ENCODE assay signal across 15 cellular contexts in genomic region chr14:39617537-39617936, GRCh38.
DNase-seq lines count a peak whose midpoint lies in the region; TF ChIP-seq lines count a peak whose summit lies in the region.
"Had no signal": no experiment of that assay in that cellular context is flagged by ENCODE, and none has a peak within 500 bp of the region (broad histone marks: within the 10 kb centered on the region; RNA-seq: fewer than 3 reads in every experiment).

No MANE protein-coding gene starts in this region.

- POLR2A ChIA-PET in OCI-LY7 (lab: Charles Lee): no interaction called here

- in situ Hi-C loops in astrocyte of the spinal cord (cut with HindIII; ENCODE audit: low sequenced_read_pairs): no loop called here

- no peak overlapping the region for H3K4me2 ChIP-seq in OCI-LY7 (ENCODE audit: low read length)
- H3K4me2 ChIP-seq: BLaER1 had no signal

- no peaks in the 10 kb centered on the region for H3K9me2 ChIP-seq in OCI-LY7 (ENCODE audit: insufficient read depth, low read length)

- H3K36me3 ChIP-seq in OCI-LY7 (ENCODE audit: insufficient read depth, low read length): no peaks in the 10 kb centered on the region
- H3K36me3 ChIP-seq: BLaER1 had no signal

- CTCF ChIA-PET in OCI-LY7 (lab: Charles Lee; ENCODE audit: unreplicated experiment): no interaction called here

- no peak overlapping the region for H3K4me3 ChIP-seq in astrocyte of the spinal cord (ENCODE audit: low read depth, low read length)
- H3K4me3 ChIP-seq in OCI-LY7 (ENCODE audit: low read depth, low read length, poor library complexity, severe bottlenecking): no peak overlapping the region
- H3K4me3 ChIP-seq: BLaER1 had no signal

- H4K20me1 ChIP-seq in OCI-LY7 (ENCODE audit: insufficient read depth, low read length): no peaks in the 10 kb centered on the region
- H4K20me1 ChIP-seq: BLaER1 had no signal

- H3K79me2 ChIP-seq in OCI-LY7 (ENCODE audit: insufficient read depth, low read depth, low read length): no peaks in the 10 kb centered on the region

- BruUV-seq in OCI-LY7 (replicated peaks; lab: Mats Ljungman, UMichigan): no TSS peak

- no peak overlapping the region for H2AFZ ChIP-seq in OCI-LY7 (ENCODE audit: low read length)

- no peaks in the 10 kb centered on the region for H3K9me3 ChIP-seq in OCI-LY7 (ENCODE audit: low read length)

- TF ChIP-seq CTCF in astrocyte of the spinal cord (IDR thresholded peaks at IDR 0.05; ENCODE audit: low read depth, low read length): no peak
- TF ChIP-seq CTCF in OCI-LY7 (conservative IDR thresholded peaks at IDR 0.05; ENCODE audit: low read length): no peak

- DNase-seq in A172 (ENCODE audit: low spot score) (peak; percentile 4), NCI-H345 (lab: John Stamatoyannopoulos, UW) (peak; percentile 46), astrocyte of the spinal cord (ENCODE audit: low read depth, low spot score) (peak; percentile 19), kidney tubule cell (ENCODE audit: low spot score) (peak; percentile 65), NCI-H226 (no peak), T1000 (lab: John Stamatoyannopoulos, UW) (no peak), OCI-LY7 (ENCODE audit: low spot score) (no peak)
- DNase-seq: AML-193, Calu3, DMS 273 treated with DMSO at 0.1 percent for 48 hours, DMS79 treated with DMSO at 0.1 percent for 48 hours, GDM1, HCEC 1CT had no signal

- H3K4me1 ChIP-seq in OCI-LY7 (ENCODE audit: insufficient read depth, low read length, poor library complexity, severe bottlenecking): no peaks in the 10 kb centered on the region

- H3K27ac ChIP-seq in OCI-LY7 (ENCODE audit: low read depth, low read length, poor library complexity, severe bottlenecking): no peak overlapping the region
- H3K27ac ChIP-seq: 22Rv1, BLaER1 had no signal

- intact Hi-C loops in OCI-LY7 (cut with micrococcal nuclease; ENCODE audit: unreplicated experiment): no loop called here

Comparison
In these comparisons a context has a peak if more than half of its experiments do, and no peak if none do; other contexts are left out.
1. DNase-seq: peak in A172 (single experiment), NCI-H345 (single experiment), astrocyte of the spinal cord (single experiment) and kidney tubule cell (single experiment); none in NCI-H226 (single experiment), T1000 (single experiment) and OCI-LY7 (single experiment).